ENCODE assay signal across 9 cellular contexts in genomic region chr18:5895300-5895885, GRCh38. TPM values are rescaled to one million over a fixed set of nuclear protein-coding genes. Genes with fewer than 3 reads are reported as not detected.
DNase-seq lines count a peak whose midpoint lies in the region; ATAC-seq and TF ChIP-seq lines count a peak whose summit lies in the region.
"Had no signal": no experiment of that assay in that cellular context is flagged by ENCODE, and none has a peak within 500 bp of the region (broad histone marks: within the 10 kb centered on the region; RNA-seq: fewer than 3 reads in every experiment).

Gene TMEM200C, minus strand, starts transcription at chr18:5895522. Its CDS starts 3,459 bp downstream, at chr18:5892063.

- WGBS in lung, 2 donors, result 0 to 1% methylated on average over 40 to 81 of the region's 83 CpGs
- WGBS in urinary bladder, result under 1% methylated on average over 65 of the region's 83 CpGs

- peak; percentile 84 for DNase-seq in GM10266 (ENCODE audit: extremely low spot score)
- no peak for DNase-seq in caudate nucleus (lab: John Stamatoyannopoulos, UW)
- no peak for DNase-seq in lung (ENCODE audit: low spot score)
- DNase-seq in NOMO-1 treated with DMSO at 0.1 percent for 48 hours (lab: John Stamatoyannopoulos, UW; ENCODE audit: unreplicated experiment), result no peak
- DNase-seq in putamen (ENCODE audit: low spot score), result no peak

- H3K27ac ChIP-seq in caudate nucleus (ENCODE audit: low read depth, low read length) (peak within 1 kb of the TSS; percentile 30), lung (ENCODE audit: low read depth in 1 of 2, low read length in 1 of 2) (peak within 1 kb of the TSS in 1 of 2 donors; percentile 43), urinary bladder (ENCODE audit: low read depth) (peak within 1 kb of the TSS; percentile 74)

- peaks cover 0 to 11% of the 10 kb centered on the region in 2 donors for H3K9me3 ChIP-seq in lung (ENCODE audit: control insufficient read depth in 2 of 2, insufficient read depth in 1 of 2, low read length in 1 of 2)

- peak within 1 kb of the TSS; percentile 2 for H3K4me3 ChIP-seq in lung
- H3K4me3 ChIP-seq in urinary bladder (ENCODE audit: low read depth, low read length), result peak within 1 kb of the TSS; percentile 69
- H3K4me3 ChIP-seq: K562 had no signal

- TF ChIP-seq CTCF in GM10266 (IDR thresholded peaks at IDR 0.05; ENCODE audit: control insufficient read depth, insufficient read depth, low read depth, missing control alignments) (no peak), lung (IDR thresholded peaks at IDR 0.05; ENCODE audit: control extremely low read depth, extremely low read depth) (no peak)

- H3K36me3 ChIP-seq in lung (ENCODE audit: control insufficient read depth in 2 of 2, insufficient read depth in 2 of 2, low read length in 2 of 2), result no peaks in the 10 kb centered on the region
- H3K36me3 ChIP-seq in urinary bladder (ENCODE audit: insufficient read depth), result no peaks in the 10 kb centered on the region

- ATAC-seq in HG02938 (IDR thresholded peaks at IDR 0.05; ENCODE audit: unreplicated experiment), result peak; percentile 37
- peak; percentile 11 for ATAC-seq in lung (ENCODE audit: insufficient read depth, low FRiP score)
- ATAC-seq in GM18870 (IDR thresholded peaks at IDR 0.05; ENCODE audit: unreplicated experiment), result no peak
- ATAC-seq: K562 had no signal

- H3K27me3 ChIP-seq in lung (ENCODE audit: control insufficient read depth, insufficient read depth), result peaks cover 11% of the 10 kb centered on the region

- H3K4me1 ChIP-seq in lung (ENCODE audit: control insufficient read depth in 2 of 2, insufficient read depth in 2 of 2, low read length in 2 of 2) (peaks cover 0 to 21% of the 10 kb centered on the region in 2 donors), urinary bladder (ENCODE audit: insufficient read depth) (no peaks in the 10 kb centered on the region)

RNA-seq across cellular contexts. Expression of gene TMEM200C, which starts in this region (rescaled TPM):
- total RNA-seq in lung (1 to 10 TPM in 1 of 2 donors, under 1 TPM in 1; 0.57 to 1.3 TPM), urinary bladder (2.2 TPM)
- polyA plus RNA-seq in lung (under 1 TPM; 0.12 to 0.21 TPM), urinary bladder (1.3 TPM)
- polyA plus RNA-seq: K562 had no signal
